Comparison of ENCODE assay signal across 17 cellular contexts in genomic region chr19:14582894-14583340, GRCh38. TPM values are rescaled to one million over a fixed set of nuclear protein-coding genes. Genes with fewer than 3 reads are reported as not detected.
DNase-seq lines count a peak whose midpoint lies in the region; ATAC-seq and TF ChIP-seq lines count a peak whose summit lies in the region.
"Had no signal": no experiment of that assay in that cellular context is flagged by ENCODE, and none has a peak within 500 bp of the region (broad histone marks: within the 10 kb centered on the region; RNA-seq: fewer than 3 reads in every experiment).

Gene CLEC17A, plus strand, starts transcription at chr19:14583084. Its CDS starts 77 bp downstream, at chr19:14583161.

- peaks cover 3% of the 10 kb centered on the region for H3K4me1 Mint-ChIP-seq in activated CD8-positive, alpha-beta memory T cell treated with anti-CD3 and anti-CD28 coated beads, Interleukin-2, amount 10 ng/mL, durations not matched to agents 7 days and 5 days
- H3K4me1 Mint-ChIP-seq: mesothelial cell of epicardium had no signal

- H3K27me3 ChIP-seq in BE2C, result no peaks in the 10 kb centered on the region

- H3K4me1 ChIP-seq in BE2C, result no peaks in the 10 kb centered on the region
- H3K4me1 ChIP-seq: prostate gland had no signal

- CTCF ChIA-PET in activated CD8-positive, alpha-beta memory T cell treated with anti-CD3 and anti-CD28 coated beads, Interleukin-2, amount 10 ng/mL, durations not matched to agents 7 days and 5 days (lab: Charles Lee), result no interaction called here

- DNase-seq in GM10266 (ENCODE audit: extremely low spot score) (peak; percentile 59), MV-4-11 (lab: John Stamatoyannopoulos, UW) (peak; percentile 97), germinal center (ENCODE audit: low spot score) (peak; percentile 83), BE2C (no peak)
- no peak for DNase-seq in activated CD8-positive, alpha-beta memory T cell treated with anti-CD3 and anti-CD28 coated beads, Interleukin-2, amount 10 ng/mL, durations not matched to agents 7 days and 5 days
- DNase-seq: activated CD4-positive, alpha-beta T cell treated with anti-CD3 and anti-CD28 coated beads, Interleukin-2, amount 50 U/mL, for 1 hour; activated naive CD4-positive, alpha-beta T cell treated with anti-CD3 and anti-CD28 coated beads, Interleukin-2, amount 50 U/mL, for 16 hours; NCI-H1436 treated with DMSO at 0.1 percent for 48 hours; NCI-H774; stimulated activated CD4-positive, alpha-beta T cell treated with anti-CD3 and anti-CD28 coated beads, Interleukin-2, amount 100 ng/mL, for 24 hours; stimulated activated naive CD4-positive, alpha-beta T cell treated with Interleukin-2 at 50 U/mL for 16 hours had no signal

- no peaks in the 10 kb centered on the region for H3K27me3 Mint-ChIP-seq in activated CD8-positive, alpha-beta memory T cell treated with anti-CD3 and anti-CD28 coated beads, Interleukin-2, amount 10 ng/mL, durations not matched to agents 7 days and 5 days

- no peaks in the 10 kb centered on the region for H3K36me3 ChIP-seq in BE2C
- H3K36me3 ChIP-seq: prostate gland had no signal

- no peak within 1 kb of the TSS for H3K4me3 Mint-ChIP-seq in activated CD8-positive, alpha-beta memory T cell treated with anti-CD3 and anti-CD28 coated beads, Interleukin-2, amount 10 ng/mL, durations not matched to agents 7 days and 5 days
- H3K4me3 Mint-ChIP-seq: mesothelial cell of epicardium had no signal

- no peaks in the 10 kb centered on the region for H3K9me3 Mint-ChIP-seq in activated CD8-positive, alpha-beta memory T cell treated with anti-CD3 and anti-CD28 coated beads, Interleukin-2, amount 10 ng/mL, durations not matched to agents 7 days and 5 days (ENCODE audit: low read depth)
- H3K9me3 Mint-ChIP-seq: mesothelial cell of epicardium had no signal

- TF ChIP-seq CTCF in GM10266 (IDR thresholded peaks at IDR 0.05; ENCODE audit: control insufficient read depth, insufficient read depth, low read depth, missing control alignments), result no peak
- TF ChIP-seq CTCF in BE2C (IDR thresholded peaks at IDR 0.05; ENCODE audit: low read depth, low read length), result no peak

- ATAC-seq in GM18858 (IDR thresholded peaks at IDR 0.05; ENCODE audit: unreplicated experiment), result no peak
- ATAC-seq in activated CD8-positive, alpha-beta memory T cell treated with anti-CD3 and anti-CD28 coated beads, Interleukin-2, amount 10 ng/mL, durations not matched to agents 7 days and 5 days, result no peak
- ATAC-seq in HG03135 (IDR thresholded peaks at IDR 0.05; ENCODE audit: unreplicated experiment), result no peak
- ATAC-seq: HepG2 had no signal

- no peaks in the 10 kb centered on the region for H3K36me3 Mint-ChIP-seq in activated CD8-positive, alpha-beta memory T cell treated with anti-CD3 and anti-CD28 coated beads, Interleukin-2, amount 10 ng/mL, durations not matched to agents 7 days and 5 days
- H3K36me3 Mint-ChIP-seq: mesothelial cell of epicardium had no signal

- H3K4me3 ChIP-seq in BE2C (ENCODE audit: low read depth, low read length), result no peak within 1 kb of the TSS
- H3K4me3 ChIP-seq: prostate gland had no signal

- TF ChIP-seq POLR2A in GM19099 (IDR thresholded peaks at IDR 0.05; ENCODE audit: extremely low read depth, insufficient read length, low read depth), result peak; percentile 96

- H3K9me3 ChIP-seq in BE2C, result no peaks in the 10 kb centered on the region
- H3K9me3 ChIP-seq: prostate gland had no signal

- H3K27ac Mint-ChIP-seq in activated CD8-positive, alpha-beta memory T cell treated with anti-CD3 and anti-CD28 coated beads, Interleukin-2, amount 10 ng/mL, durations not matched to agents 7 days and 5 days, result no peak within 1 kb of the TSS
- H3K27ac Mint-ChIP-seq: mesothelial cell of epicardium had no signal

RNA-seq across cellular contexts. Expression of gene CLEC17A, which starts in this region (rescaled TPM):
- total RNA-seq in activated CD8-positive, alpha-beta memory T cell treated with anti-CD3 and anti-CD28 coated beads, Interleukin-2, amount 10 ng/mL, durations not matched to agents 7 days and 5 days, result not detected
- not detected for polyA plus RNA-seq in BE2C (2012; ENCODE audit: insufficient read depth, insufficient read length, low read depth)
- total RNA-seq: HepG2, mesothelial cell of epicardium had no signal
- polyA plus RNA-seq: HepG2 had no signal

Comparison
In these comparisons a context has a peak if more than half of its experiments do, and no peak if none do; other contexts are left out.
1. DNase-seq: peak in GM10266 (single experiment), MV-4-11 (single experiment) and germinal center (single experiment); none in activated CD8-positive, alpha-beta memory T cell treated with anti-CD3 and anti-CD28 coated beads, Interleukin-2, amount 10 ng/mL, durations not matched to agents 7 days and 5 days (single experiment) and BE2C (single experiment).